16 cellular contexts compared by ENCODE assay signal in genomic region chr9:68966496-68966944, GRCh38.
DNase-seq lines count a peak whose midpoint lies in the region; ATAC-seq lines count a peak whose summit lies in the region.
"Had no signal": no experiment of that assay in that cellular context is flagged by ENCODE, and none has a peak within 500 bp of the region (broad histone marks: within the 10 kb centered on the region; RNA-seq: fewer than 3 reads in every experiment).

No MANE protein-coding gene starts in this region.

- peaks cover 15% of the 10 kb centered on the region for H3K27me3 Mint-ChIP-seq in stimulated activated naive CD8-positive, alpha-beta T cell treated with anti-CD3 and anti-CD28 coated beads, Interleukin-15, amount 100 ng/mL, for 72 hours
- H3K27me3 Mint-ChIP-seq: activated naive CD8-positive, alpha-beta T cell had no signal

- H3K9me3 Mint-ChIP-seq in stimulated activated naive CD8-positive, alpha-beta T cell treated with anti-CD3 and anti-CD28 coated beads, Interleukin-15, amount 100 ng/mL, for 72 hours, result no peaks in the 10 kb centered on the region

- ATAC-seq in GM18511 (IDR thresholded peaks at IDR 0.05; ENCODE audit: unreplicated experiment) (peak; percentile 86), GM19455 (IDR thresholded peaks at IDR 0.05; ENCODE audit: unreplicated experiment) (peak; percentile 58), HG02840 (IDR thresholded peaks at IDR 0.05; ENCODE audit: low FRiP score, unreplicated experiment) (peak; percentile 62), HG03469 (IDR thresholded peaks at IDR 0.05; ENCODE audit: unreplicated experiment) (peak; percentile 74)
- ATAC-seq in stimulated activated naive CD8-positive, alpha-beta T cell treated with anti-CD3 and anti-CD28 coated beads, Interleukin-15, amount 100 ng/mL, for 72 hours, result no peak
- ATAC-seq: stimulated activated naive CD8-positive, alpha-beta T cell treated with anti-CD3 and anti-CD28 coated beads, Interleukin-15, Interleukin-2, amounts not matched to agents 100 U/mL and 50 U/mL, for 24 hours had no signal

- peaks cover 3% of the 10 kb centered on the region for H3K4me1 Mint-ChIP-seq in stimulated activated naive CD8-positive, alpha-beta T cell treated with anti-CD3 and anti-CD28 coated beads, Interleukin-15, amount 100 ng/mL, for 72 hours

- no peak for DNase-seq in stimulated activated naive CD8-positive, alpha-beta T cell treated with anti-CD3 and anti-CD28 coated beads, Interleukin-15, amount 100 ng/mL, for 72 hours
- no peak for DNase-seq in NOMO-1 (lab: John Stamatoyannopoulos, UW; ENCODE audit: unreplicated experiment in 2 of 2)
- no peak for DNase-seq in C1 segment of cervical spinal cord (lab: John Stamatoyannopoulos, UW)
- no peak for DNase-seq in GDM1 (lab: John Stamatoyannopoulos, UW)
- DNase-seq: BE2C; caudate nucleus; kidney glomerular epithelial cell; NCI-H345; RPMI8226; stimulated activated CD4-positive, alpha-beta T cell treated with anti-CD3 and anti-CD28 coated beads, Interleukin-4, amount 100 ng/mL, for 24 hours; stimulated activated naive CD8-positive, alpha-beta T cell treated with anti-CD3 and anti-CD28 coated beads, Interleukin-15, Interleukin-2, amounts not matched to agents 100 U/mL and 50 U/mL, for 24 hours had no signal

- no peak overlapping the region for H3K4me3 Mint-ChIP-seq in stimulated activated naive CD8-positive, alpha-beta T cell treated with anti-CD3 and anti-CD28 coated beads, Interleukin-15, amount 100 ng/mL, for 72 hours
- H3K4me3 Mint-ChIP-seq: activated naive CD8-positive, alpha-beta T cell had no signal

- H3K27ac Mint-ChIP-seq in stimulated activated naive CD8-positive, alpha-beta T cell treated with anti-CD3 and anti-CD28 coated beads, Interleukin-15, amount 100 ng/mL, for 72 hours, result no peak overlapping the region
- H3K27ac Mint-ChIP-seq: activated naive CD8-positive, alpha-beta T cell had no signal
